9 cellular contexts compared by ENCODE assay signal in genomic region chr18:76256897-76257500, GRCh38.
DNase-seq lines count a peak whose midpoint lies in the region; ATAC-seq and TF ChIP-seq lines count a peak whose summit lies in the region.
"Had no signal": no experiment of that assay in that cellular context is flagged by ENCODE, and none has a peak within 500 bp of the region (broad histone marks: within the 10 kb centered on the region; RNA-seq: fewer than 3 reads in every experiment).

No MANE protein-coding gene starts in this region.

- no peaks in the 10 kb centered on the region for H3K9me3 Mint-ChIP-seq in endothelial cell (ENCODE audit: unreplicated experiment)

- peaks cover 15% of the 10 kb centered on the region for H3K4me1 ChIP-seq in ovary (ENCODE audit: insufficient read depth)

- H3K4me1 Mint-ChIP-seq in endothelial cell (ENCODE audit: unreplicated experiment) = no peaks in the 10 kb centered on the region

- intact Hi-C loops in ovary (cut with DNase I) = no loop called here

- 10 to 22% (median 10%) methylated on average over 4 of the region's 4 CpGs for WGBS in ovary, 3 donors

- peak overlapping the region in 1 of 2 donors; percentile 48 for H3K27ac ChIP-seq in ovary

- no peak overlapping the region for H3K4me3 ChIP-seq in ovary

- ATAC-seq in GM21529 (IDR thresholded peaks at IDR 0.05; ENCODE audit: unreplicated experiment) (no peak), HG02973 (IDR thresholded peaks at IDR 0.05; ENCODE audit: unreplicated experiment) (no peak)

- TF ChIP-seq CTCF in endothelial cell (IDR thresholded peaks at IDR 0.05; ENCODE audit: unreplicated experiment) (peak; percentile 57), ovary (IDR thresholded peaks at IDR 0.05) (peak; percentile 45 to 85 (median 67))

- H3K36me3 Mint-ChIP-seq in endothelial cell (ENCODE audit: low read depth, unreplicated experiment) = no peaks in the 10 kb centered on the region
- H3K36me3 Mint-ChIP-seq: CD4-positive, CD25-positive, alpha-beta regulatory T cell had no signal

- TF ChIP-seq POLR2A in ovary (IDR thresholded peaks at IDR 0.05) = no peak

- DNase-seq in NCI-H524 (lab: John Stamatoyannopoulos, UW) (peak; percentile 31 to 53), NCI-H524 treated with DMSO at 0.1 percent for 48 hours (lab: John Stamatoyannopoulos, UW) (no peak), NCI-H748 treated with DMSO at 0.1 percent for 48 hours (lab: John Stamatoyannopoulos, UW) (peak; percentile 37), endothelial cell (ENCODE audit: low spot score) (peak; percentile 42), ovary (peak; percentile 59 to 75 (median 67))
- DNase-seq in effector CD4-positive, alpha-beta T cell = no peak

- no peaks in the 10 kb centered on the region for H3K27me3 ChIP-seq in ovary

- H3K9me3 ChIP-seq in ovary = no peaks in the 10 kb centered on the region

- H3K36me3 ChIP-seq in ovary = no peaks in the 10 kb centered on the region

- TF ChIP-seq EP300 in ovary (IDR thresholded peaks at IDR 0.05) = no peak

- H3K27me3 Mint-ChIP-seq in endothelial cell (ENCODE audit: unreplicated experiment) = no peaks in the 10 kb centered on the region
- H3K27me3 Mint-ChIP-seq: CD4-positive, CD25-positive, alpha-beta regulatory T cell had no signal

- H3K4me3 Mint-ChIP-seq in endothelial cell (ENCODE audit: unreplicated experiment) = no peak overlapping the region
- H3K4me3 Mint-ChIP-seq: CD4-positive, CD25-positive, alpha-beta regulatory T cell had no signal

- no peak overlapping the region for H3K27ac Mint-ChIP-seq in endothelial cell (ENCODE audit: unreplicated experiment)
- H3K27ac Mint-ChIP-seq: CD4-positive, CD25-positive, alpha-beta regulatory T cell had no signal

Comparison
In these comparisons a context has a peak if more than half of its experiments do, and no peak if none do; other contexts are left out.
1. DNase-seq: peak in NCI-H524 (2 of 2), NCI-H748 treated with DMSO at 0.1 percent for 48 hours (single experiment), endothelial cell (single experiment) and ovary (5 of 5); none in NCI-H524 treated with DMSO at 0.1 percent for 48 hours (single experiment) and effector CD4-positive, alpha-beta T cell (single experiment).